9 cellular contexts compared by ENCODE assay signal in the genomic region with DNA sequence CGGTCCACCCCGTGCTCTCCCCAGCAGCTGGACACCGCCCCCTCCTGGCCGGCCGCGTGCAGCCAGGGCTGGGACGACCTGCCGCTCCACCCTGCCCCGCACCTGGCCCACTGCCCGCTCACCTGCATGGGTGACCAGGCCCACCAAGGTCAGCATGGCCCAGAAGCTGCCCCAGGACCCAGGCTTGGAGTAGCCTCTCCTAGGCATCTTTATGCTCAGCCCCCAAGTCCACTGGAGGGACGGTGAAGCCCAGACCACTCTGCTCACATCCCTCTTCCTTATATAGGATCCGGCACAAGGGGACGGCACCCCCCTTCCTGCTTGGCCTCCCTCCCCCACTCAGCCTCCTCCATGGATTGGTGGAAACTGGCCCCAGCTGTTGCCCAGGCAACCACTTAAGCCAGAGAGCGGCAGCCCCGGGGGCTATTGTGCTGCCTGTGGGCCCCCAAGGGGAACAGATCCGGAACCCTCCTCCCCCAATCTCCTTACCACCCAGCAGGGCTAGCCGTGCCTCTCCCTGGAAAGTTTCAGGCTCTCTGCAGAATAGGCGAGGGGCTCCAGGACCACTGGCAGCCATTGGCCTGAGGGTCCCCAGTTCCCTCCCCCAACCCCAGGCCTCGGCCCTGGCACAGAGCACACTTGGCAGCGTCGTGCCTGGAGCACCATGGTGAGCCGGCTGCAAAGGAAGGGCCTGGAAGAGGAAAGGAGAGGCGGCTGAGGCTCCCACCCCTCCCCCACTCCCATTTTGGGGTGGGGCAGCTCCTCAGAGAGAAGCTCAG. TPM values are rescaled to one million over a fixed set of nuclear protein-coding genes. Genes with fewer than 3 reads are reported as not detected.
DNase-seq lines count a peak whose midpoint lies in the region; ATAC-seq and TF ChIP-seq lines count a peak whose summit lies in the region.
"Had no signal": no experiment of that assay in that cellular context is flagged by ENCODE, and none has a peak within 500 bp of the region (broad histone marks: within the 10 kb centered on the region; RNA-seq: fewer than 3 reads in every experiment).

A gene with protein sequence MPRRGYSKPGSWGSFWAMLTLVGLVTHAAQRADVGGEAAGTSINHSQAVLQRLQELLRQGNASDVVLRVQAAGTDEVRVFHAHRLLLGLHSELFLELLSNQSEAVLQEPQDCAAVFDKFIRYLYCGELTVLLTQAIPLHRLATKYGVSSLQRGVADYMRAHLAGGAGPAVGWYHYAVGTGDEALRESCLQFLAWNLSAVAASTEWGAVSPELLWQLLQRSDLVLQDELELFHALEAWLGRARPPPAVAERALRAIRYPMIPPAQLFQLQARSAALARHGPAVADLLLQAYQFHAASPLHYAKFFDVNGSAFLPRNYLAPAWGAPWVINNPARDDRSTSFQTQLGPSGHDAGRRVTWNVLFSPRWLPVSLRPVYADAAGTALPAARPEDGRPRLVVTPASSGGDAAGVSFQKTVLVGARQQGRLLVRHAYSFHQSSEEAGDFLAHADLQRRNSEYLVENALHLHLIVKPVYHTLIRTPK (minus strand): TSS at position 256 of the 779 bp plus-strand sequence. CDS start 49 bp downstream, at position 207.

- no peak within 1 kb of the TSS for H3K4me3 Mint-ChIP-seq in activated T-cell treated with anti-CD3 and anti-CD28 coated beads, Interleukin-2, amount 50 U/mL, for 24 hours
- no peak within 1 kb of the TSS for H3K4me3 Mint-ChIP-seq in osteocyte (ENCODE audit: unreplicated experiment)

- DNase-seq in ELR (ENCODE audit: low read depth) (peak; percentile 24), NCI-H1694 treated with DMSO at 0.1 percent for 48 hours (lab: John Stamatoyannopoulos, UW) (peak; percentile 46), germinal center (ENCODE audit: low spot score) (peak; percentile 24), osteocyte (ENCODE audit: extremely low spot score, unreplicated experiment) (no peak), H4 (ENCODE audit: low spot score) (no peak), DMS53 (lab: John Stamatoyannopoulos, UW) (no peak)
- peak; percentile 55 for DNase-seq in activated T-cell treated with anti-CD3 and anti-CD28 coated beads, Interleukin-2, amount 50 U/mL, for 24 hours

- H3K27ac Mint-ChIP-seq in activated T-cell treated with anti-CD3 and anti-CD28 coated beads, Interleukin-2, amount 50 U/mL, for 24 hours: no peak within 1 kb of the TSS
- H3K27ac Mint-ChIP-seq in osteocyte (ENCODE audit: unreplicated experiment): no peak within 1 kb of the TSS

- no peaks in the 10 kb centered on the region for H3K9me3 Mint-ChIP-seq in activated T-cell treated with anti-CD3 and anti-CD28 coated beads, Interleukin-2, amount 50 U/mL, for 24 hours
- H3K9me3 Mint-ChIP-seq in osteocyte (ENCODE audit: unreplicated experiment): no peaks in the 10 kb centered on the region

- no peak for ATAC-seq in GM19455 (IDR thresholded peaks at IDR 0.05; ENCODE audit: unreplicated experiment)

- H3K4me1 Mint-ChIP-seq in activated T-cell treated with anti-CD3 and anti-CD28 coated beads, Interleukin-2, amount 50 U/mL, for 24 hours (ENCODE audit: low read depth): peaks cover 2% of the 10 kb centered on the region
- no peaks in the 10 kb centered on the region for H3K4me1 Mint-ChIP-seq in osteocyte (ENCODE audit: unreplicated experiment)

- TF ChIP-seq CTCF in osteocyte (IDR thresholded peaks at IDR 0.05): peak; percentile 56

- peaks cover 46% of the 10 kb centered on the region for H3K27me3 Mint-ChIP-seq in activated T-cell treated with anti-CD3 and anti-CD28 coated beads, Interleukin-2, amount 50 U/mL, for 24 hours
- H3K27me3 Mint-ChIP-seq in osteocyte (ENCODE audit: unreplicated experiment): peaks cover 21% of the 10 kb centered on the region

- H3K36me3 Mint-ChIP-seq in activated T-cell treated with anti-CD3 and anti-CD28 coated beads, Interleukin-2, amount 50 U/mL, for 24 hours (ENCODE audit: low read depth): no peaks in the 10 kb centered on the region
- H3K36me3 Mint-ChIP-seq in osteocyte (ENCODE audit: unreplicated experiment): no peaks in the 10 kb centered on the region

RNA-seq across cellular contexts. Expression of the gene that starts here (rescaled TPM):
- not detected in 2 replicates for total RNA-seq in osteocyte
- not detected in 2 replicates for total RNA-seq in H4 (2014; rRNA removed; shearing (Covaris generic))
- total RNA-seq: T-helper 2 cell treated with Interferon-gamma antibody and Interleukin-4, amounts not matched to agents 100 ng/mL and 5 ng/mL, for 36 hours had no signal

Comparison
In these comparisons a context has a peak if more than half of its experiments do, and no peak if none do; other contexts are left out.
1. DNase-seq: peak in ELR (single experiment), NCI-H1694 treated with DMSO at 0.1 percent for 48 hours (single experiment), activated T-cell treated with anti-CD3 and anti-CD28 coated beads, Interleukin-2, amount 50 U/mL, for 24 hours (single experiment) and germinal center (single experiment); none in osteocyte (single experiment), H4 (single experiment) and DMS53 (single experiment).